1 cellular context compared by ENCODE assay signal in genomic region chr18:12948055-12948804, GRCh38.
TF ChIP-seq lines count a peak whose summit lies in the region.

No MANE protein-coding gene starts in this region.

TF ChIP-seq in HepG2, 621 proteins besides CTCF, POLR2A, EP300 and RAD21 (continued from another document and continues in another):
- TF ChIP-seq TFDP2 (CRISPR knock-in tag; IDR thresholded peaks at IDR 0.05) (peak; percentile 96), MYC (CRISPR knock-in tag; IDR thresholded peaks at IDR 0.05; ENCODE audit: borderline replicate concordance) (peak; percentile 98), ZNF484 (CRISPR knock-in tag; IDR thresholded peaks at IDR 0.05; ENCODE audit: borderline replicate concordance, low read depth) (0 out of 2 replicates have a peak, but pooled peaks have one; percentile 56), ZNF550 (CRISPR knock-in tag; IDR thresholded peaks at IDR 0.05; ENCODE audit: borderline replicate concordance) (no peak), ZNF282 (IDR thresholded peaks at IDR 0.05; ENCODE audit: partially characterized antibody) (no peak), ATF1 (CRISPR knock-in tag; IDR thresholded peaks at IDR 0.05) (no peak), ZNF879 (CRISPR knock-in tag; IDR thresholded peaks at IDR 0.05) (peak; percentile 98), RFX5 (IDR thresholded peaks at IDR 0.05; ENCODE audit: low read depth, low read length) (no peak), MAFG (CRISPR knock-in tag; IDR thresholded peaks at IDR 0.05) (0 out of 2 replicates have a peak, but pooled peaks have one; percentile 27), NR3C1 (CRISPR knock-in tag; IDR thresholded peaks at IDR 0.05) (no peak), RFXANK (CRISPR knock-in tag; IDR thresholded peaks at IDR 0.05) (no peak), LCORL (IDR thresholded peaks at IDR 0.05) (no peak), LCORL (CRISPR knock-in tag; IDR thresholded peaks at IDR 0.05) (peak; percentile 80), SKI (IDR thresholded peaks at IDR 0.05; ENCODE audit: partially characterized antibody) (peak; percentile 13), ZNF674 (CRISPR knock-in tag; IDR thresholded peaks at IDR 0.05; ENCODE audit: low read depth) (peak; percentile 97; the same call in 1 of the 2 replicates), SRY (CRISPR knock-in tag; IDR thresholded peaks at IDR 0.05) (peak; percentile 98; the same call in 1 of the 2 replicates), PRDM4 (CRISPR knock-in tag; IDR thresholded peaks at IDR 0.05; ENCODE audit: borderline replicate concordance) (no peak), ZNF12 (CRISPR knock-in tag; IDR thresholded peaks at IDR 0.05) (peak; percentile 67), KDM3A (CRISPR knock-in tag; IDR thresholded peaks at IDR 0.05; ENCODE audit: low read depth) (peak; percentile 52; the same call in 1 of the 2 replicates), PHB2 (IDR thresholded peaks at IDR 0.05; ENCODE audit: partially characterized antibody) (no peak), ZNF329 (CRISPR knock-in tag; IDR thresholded peaks at IDR 0.05; ENCODE audit: low read depth) (peak; percentile 92), ZFX (CRISPR knock-in tag; IDR thresholded peaks at IDR 0.05; ENCODE audit: low read depth) (peak; percentile 94), ZNF292 (CRISPR knock-in tag; IDR thresholded peaks at IDR 0.05; ENCODE audit: borderline replicate concordance, low read depth) (no peak), KDM6A (CRISPR knock-in tag; IDR thresholded peaks at IDR 0.05; ENCODE audit: low read depth) (0 out of 2 replicates have a peak, but pooled peaks have one; percentile 37), POGZ (CRISPR knock-in tag; IDR thresholded peaks at IDR 0.05) (peak; percentile 33; the same call in 1 of the 2 replicates), HHEX (CRISPR knock-in tag; IDR thresholded peaks at IDR 0.05) (no peak)
- TF ChIP-seq, protein P1, sequence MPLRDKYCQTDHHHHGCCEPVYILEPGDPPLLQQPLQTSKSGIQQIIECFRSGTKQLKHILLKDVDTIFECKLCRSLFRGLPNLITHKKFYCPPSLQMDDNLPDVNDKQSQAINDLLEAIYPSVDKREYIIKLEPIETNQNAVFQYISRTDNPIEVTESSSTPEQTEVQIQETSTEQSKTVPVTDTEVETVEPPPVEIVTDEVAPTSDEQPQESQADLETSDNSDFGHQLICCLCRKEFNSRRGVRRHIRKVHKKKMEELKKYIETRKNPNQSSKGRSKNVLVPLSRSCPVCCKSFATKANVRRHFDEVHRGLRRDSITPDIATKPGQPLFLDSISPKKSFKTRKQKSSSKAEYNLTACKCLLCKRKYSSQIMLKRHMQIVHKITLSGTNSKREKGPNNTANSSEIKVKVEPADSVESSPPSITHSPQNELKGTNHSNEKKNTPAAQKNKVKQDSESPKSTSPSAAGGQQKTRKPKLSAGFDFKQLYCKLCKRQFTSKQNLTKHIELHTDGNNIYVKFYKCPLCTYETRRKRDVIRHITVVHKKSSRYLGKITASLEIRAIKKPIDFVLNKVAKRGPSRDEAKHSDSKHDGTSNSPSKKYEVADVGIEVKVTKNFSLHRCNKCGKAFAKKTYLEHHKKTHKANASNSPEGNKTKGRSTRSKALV (CRISPR knock-in tag; IDR thresholded peaks at IDR 0.05): peak; percentile 91
- TF ChIP-seq, protein P2, sequence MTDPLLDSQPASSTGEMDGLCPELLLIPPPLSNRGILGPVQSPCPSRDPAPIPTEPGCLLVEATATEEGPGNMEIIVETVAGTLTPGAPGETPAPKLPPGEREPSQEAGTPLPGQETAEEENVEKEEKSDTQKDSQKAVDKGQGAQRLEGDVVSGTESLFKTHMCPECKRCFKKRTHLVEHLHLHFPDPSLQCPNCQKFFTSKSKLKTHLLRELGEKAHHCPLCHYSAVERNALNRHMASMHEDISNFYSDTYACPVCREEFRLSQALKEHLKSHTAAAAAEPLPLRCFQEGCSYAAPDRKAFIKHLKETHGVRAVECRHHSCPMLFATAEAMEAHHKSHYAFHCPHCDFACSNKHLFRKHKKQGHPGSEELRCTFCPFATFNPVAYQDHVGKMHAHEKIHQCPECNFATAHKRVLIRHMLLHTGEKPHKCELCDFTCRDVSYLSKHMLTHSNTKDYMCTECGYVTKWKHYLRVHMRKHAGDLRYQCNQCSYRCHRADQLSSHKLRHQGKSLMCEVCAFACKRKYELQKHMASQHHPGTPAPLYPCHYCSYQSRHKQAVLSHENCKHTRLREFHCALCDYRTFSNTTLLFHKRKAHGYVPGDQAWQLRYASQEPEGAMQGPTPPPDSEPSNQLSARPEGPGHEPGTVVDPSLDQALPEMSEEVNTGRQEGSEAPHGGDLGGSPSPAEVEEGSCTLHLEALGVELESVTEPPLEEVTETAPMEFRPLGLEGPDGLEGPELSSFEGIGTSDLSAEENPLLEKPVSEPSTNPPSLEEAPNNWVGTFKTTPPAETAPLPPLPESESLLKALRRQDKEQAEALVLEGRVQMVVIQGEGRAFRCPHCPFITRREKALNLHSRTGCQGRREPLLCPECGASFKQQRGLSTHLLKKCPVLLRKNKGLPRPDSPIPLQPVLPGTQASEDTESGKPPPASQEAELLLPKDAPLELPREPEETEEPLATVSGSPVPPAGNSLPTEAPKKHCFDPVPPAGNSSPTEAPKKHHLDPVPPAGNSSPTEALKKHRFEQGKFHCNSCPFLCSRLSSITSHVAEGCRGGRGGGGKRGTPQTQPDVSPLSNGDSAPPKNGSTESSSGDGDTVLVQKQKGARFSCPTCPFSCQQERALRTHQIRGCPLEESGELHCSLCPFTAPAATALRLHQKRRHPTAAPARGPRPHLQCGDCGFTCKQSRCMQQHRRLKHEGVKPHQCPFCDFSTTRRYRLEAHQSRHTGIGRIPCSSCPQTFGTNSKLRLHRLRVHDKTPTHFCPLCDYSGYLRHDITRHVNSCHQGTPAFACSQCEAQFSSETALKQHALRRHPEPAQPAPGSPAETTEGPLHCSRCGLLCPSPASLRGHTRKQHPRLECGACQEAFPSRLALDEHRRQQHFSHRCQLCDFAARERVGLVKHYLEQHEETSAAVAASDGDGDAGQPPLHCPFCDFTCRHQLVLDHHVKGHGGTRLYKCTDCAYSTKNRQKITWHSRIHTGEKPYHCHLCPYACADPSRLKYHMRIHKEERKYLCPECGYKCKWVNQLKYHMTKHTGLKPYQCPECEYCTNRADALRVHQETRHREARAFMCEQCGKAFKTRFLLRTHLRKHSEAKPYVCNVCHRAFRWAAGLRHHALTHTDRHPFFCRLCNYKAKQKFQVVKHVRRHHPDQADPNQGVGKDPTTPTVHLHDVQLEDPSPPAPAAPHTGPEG (CRISPR knock-in tag; IDR thresholded peaks at IDR 0.05): peak; percentile 97
- TF ChIP-seq, protein P3, sequence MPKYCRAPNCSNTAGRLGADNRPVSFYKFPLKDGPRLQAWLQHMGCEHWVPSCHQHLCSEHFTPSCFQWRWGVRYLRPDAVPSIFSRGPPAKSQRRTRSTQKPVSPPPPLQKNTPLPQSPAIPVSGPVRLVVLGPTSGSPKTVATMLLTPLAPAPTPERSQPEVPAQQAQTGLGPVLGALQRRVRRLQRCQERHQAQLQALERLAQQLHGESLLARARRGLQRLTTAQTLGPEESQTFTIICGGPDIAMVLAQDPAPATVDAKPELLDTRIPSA (CRISPR knock-in tag; IDR thresholded peaks at IDR 0.05; ENCODE audit: borderline replicate concordance): peak; percentile 92
- TF ChIP-seq, protein P4, sequence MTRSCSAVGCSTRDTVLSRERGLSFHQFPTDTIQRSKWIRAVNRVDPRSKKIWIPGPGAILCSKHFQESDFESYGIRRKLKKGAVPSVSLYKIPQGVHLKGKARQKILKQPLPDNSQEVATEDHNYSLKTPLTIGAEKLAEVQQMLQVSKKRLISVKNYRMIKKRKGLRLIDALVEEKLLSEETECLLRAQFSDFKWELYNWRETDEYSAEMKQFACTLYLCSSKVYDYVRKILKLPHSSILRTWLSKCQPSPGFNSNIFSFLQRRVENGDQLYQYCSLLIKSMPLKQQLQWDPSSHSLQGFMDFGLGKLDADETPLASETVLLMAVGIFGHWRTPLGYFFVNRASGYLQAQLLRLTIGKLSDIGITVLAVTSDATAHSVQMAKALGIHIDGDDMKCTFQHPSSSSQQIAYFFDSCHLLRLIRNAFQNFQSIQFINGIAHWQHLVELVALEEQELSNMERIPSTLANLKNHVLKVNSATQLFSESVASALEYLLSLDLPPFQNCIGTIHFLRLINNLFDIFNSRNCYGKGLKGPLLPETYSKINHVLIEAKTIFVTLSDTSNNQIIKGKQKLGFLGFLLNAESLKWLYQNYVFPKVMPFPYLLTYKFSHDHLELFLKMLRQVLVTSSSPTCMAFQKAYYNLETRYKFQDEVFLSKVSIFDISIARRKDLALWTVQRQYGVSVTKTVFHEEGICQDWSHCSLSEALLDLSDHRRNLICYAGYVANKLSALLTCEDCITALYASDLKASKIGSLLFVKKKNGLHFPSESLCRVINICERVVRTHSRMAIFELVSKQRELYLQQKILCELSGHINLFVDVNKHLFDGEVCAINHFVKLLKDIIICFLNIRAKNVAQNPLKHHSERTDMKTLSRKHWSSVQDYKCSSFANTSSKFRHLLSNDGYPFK (CRISPR knock-in tag; IDR thresholded peaks at IDR 0.05; ENCODE audit: borderline replicate concordance): peak; percentile 13; the same call in 1 of the 2 replicates
- TF ChIP-seq, protein P5, sequence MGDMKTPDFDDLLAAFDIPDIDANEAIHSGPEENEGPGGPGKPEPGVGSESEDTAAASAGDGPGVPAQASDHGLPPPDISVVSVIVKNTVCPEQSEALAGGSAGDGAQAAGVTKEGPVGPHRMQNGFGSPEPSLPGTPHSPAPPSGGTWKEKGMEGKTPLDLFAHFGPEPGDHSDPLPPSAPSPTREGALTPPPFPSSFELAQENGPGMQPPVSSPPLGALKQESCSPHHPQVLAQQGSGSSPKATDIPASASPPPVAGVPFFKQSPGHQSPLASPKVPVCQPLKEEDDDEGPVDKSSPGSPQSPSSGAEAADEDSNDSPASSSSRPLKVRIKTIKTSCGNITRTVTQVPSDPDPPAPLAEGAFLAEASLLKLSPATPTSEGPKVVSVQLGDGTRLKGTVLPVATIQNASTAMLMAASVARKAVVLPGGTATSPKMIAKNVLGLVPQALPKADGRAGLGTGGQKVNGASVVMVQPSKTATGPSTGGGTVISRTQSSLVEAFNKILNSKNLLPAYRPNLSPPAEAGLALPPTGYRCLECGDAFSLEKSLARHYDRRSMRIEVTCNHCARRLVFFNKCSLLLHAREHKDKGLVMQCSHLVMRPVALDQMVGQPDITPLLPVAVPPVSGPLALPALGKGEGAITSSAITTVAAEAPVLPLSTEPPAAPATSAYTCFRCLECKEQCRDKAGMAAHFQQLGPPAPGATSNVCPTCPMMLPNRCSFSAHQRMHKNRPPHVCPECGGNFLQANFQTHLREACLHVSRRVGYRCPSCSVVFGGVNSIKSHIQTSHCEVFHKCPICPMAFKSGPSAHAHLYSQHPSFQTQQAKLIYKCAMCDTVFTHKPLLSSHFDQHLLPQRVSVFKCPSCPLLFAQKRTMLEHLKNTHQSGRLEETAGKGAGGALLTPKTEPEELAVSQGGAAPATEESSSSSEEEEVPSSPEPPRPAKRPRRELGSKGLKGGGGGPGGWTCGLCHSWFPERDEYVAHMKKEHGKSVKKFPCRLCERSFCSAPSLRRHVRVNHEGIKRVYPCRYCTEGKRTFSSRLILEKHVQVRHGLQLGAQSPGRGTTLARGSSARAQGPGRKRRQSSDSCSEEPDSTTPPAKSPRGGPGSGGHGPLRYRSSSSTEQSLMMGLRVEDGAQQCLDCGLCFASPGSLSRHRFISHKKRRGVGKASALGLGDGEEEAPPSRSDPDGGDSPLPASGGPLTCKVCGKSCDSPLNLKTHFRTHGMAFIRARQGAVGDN (CRISPR knock-in tag; IDR thresholded peaks at IDR 0.05): peak; percentile 99
- TF ChIP-seq, protein P6, sequence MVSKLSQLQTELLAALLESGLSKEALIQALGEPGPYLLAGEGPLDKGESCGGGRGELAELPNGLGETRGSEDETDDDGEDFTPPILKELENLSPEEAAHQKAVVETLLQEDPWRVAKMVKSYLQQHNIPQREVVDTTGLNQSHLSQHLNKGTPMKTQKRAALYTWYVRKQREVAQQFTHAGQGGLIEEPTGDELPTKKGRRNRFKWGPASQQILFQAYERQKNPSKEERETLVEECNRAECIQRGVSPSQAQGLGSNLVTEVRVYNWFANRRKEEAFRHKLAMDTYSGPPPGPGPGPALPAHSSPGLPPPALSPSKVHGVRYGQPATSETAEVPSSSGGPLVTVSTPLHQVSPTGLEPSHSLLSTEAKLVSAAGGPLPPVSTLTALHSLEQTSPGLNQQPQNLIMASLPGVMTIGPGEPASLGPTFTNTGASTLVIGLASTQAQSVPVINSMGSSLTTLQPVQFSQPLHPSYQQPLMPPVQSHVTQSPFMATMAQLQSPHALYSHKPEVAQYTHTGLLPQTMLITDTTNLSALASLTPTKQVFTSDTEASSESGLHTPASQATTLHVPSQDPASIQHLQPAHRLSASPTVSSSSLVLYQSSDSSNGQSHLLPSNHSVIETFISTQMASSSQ (IDR thresholded peaks at IDR 0.05; ENCODE audit: low read depth): no peak
- TF ChIP-seq, protein P6 (CRISPR knock-in tag; IDR thresholded peaks at IDR 0.05; ENCODE audit: borderline replicate concordance): peak; percentile 67
